In genomic region chr2:263774-264492, GRCh38 we compare ENCODE assay signal across 8 cellular contexts. TPM values are rescaled to one million over a fixed set of nuclear protein-coding genes. Genes with fewer than 3 reads are reported as not detected.
DNase-seq lines count a peak whose midpoint lies in the region; ATAC-seq, FAIRE-seq and TF ChIP-seq lines count a peak whose summit lies in the region.

Gene SH3YL1, minus strand, starts transcription at chr2:264032. Its CDS starts 48 bp downstream, at chr2:263984.

- 58% methylated on average over 14 of the region's 77 CpGs for WGBS in K562 (ENCODE audit: insufficient coverage, low coverage, missing lambda C conversion rate)
- 1% methylated on average over 59 of the region's 77 CpGs for WGBS in smooth muscle cell (ENCODE audit: low lambda C conversion rate)

- H2AFZ ChIP-seq in K562 (ENCODE audit: low read depth, low read length) (peak within 1 kb of the TSS; percentile 96), smooth muscle cell (ENCODE audit: low read depth) (peak within 1 kb of the TSS; percentile 97)

- no peak for TF ChIP-seq RAD21 in K562 (CRISPR knock-in tag; conservative IDR thresholded peaks at IDR 0.05 in 1 of 2, IDR thresholded peaks at IDR 0.05 in 1 of 2)

- H3K27ac Mint-ChIP-seq in T-helper 1 cell treated with Interleukin-12 subunit alpha and Interleukin-12 subunit beta and Interleukin-4 antibody, amounts not matched to agents 30 μg/mL and 1 μg/mL, for 36 hours = peak within 1 kb of the TSS; percentile 93

- peaks cover 45% of the 10 kb centered on the region for H3K79me2 ChIP-seq in K562 (ENCODE audit: control insufficient read depth, insufficient read depth, low read length)
- H3K79me2 ChIP-seq in smooth muscle cell (ENCODE audit: low read depth) = peaks cover 54% of the 10 kb centered on the region

- H3K27me3 ChIP-seq in K562 (ENCODE audit: control insufficient read depth in 2 of 2, insufficient read depth in 2 of 2, low read length in 2 of 2) (no peaks in the 10 kb centered on the region; a peak in 1 of 5 replicates), iPS-20b (ENCODE audit: insufficient read depth, low read length) (peaks cover 18% of the 10 kb centered on the region; the same call in 1 of the 2 replicates), smooth muscle cell (ENCODE audit: low read depth) (no peaks in the 10 kb centered on the region)

- peaks cover 2% of the 10 kb centered on the region for H3K9me3 Mint-ChIP-seq in T-helper 1 cell treated with Interleukin-12 subunit alpha and Interleukin-12 subunit beta and Interleukin-4 antibody, amounts not matched to agents 30 μg/mL and 1 μg/mL, for 36 hours

- BruUV-seq in K562 (replicated peaks; lab: Mats Ljungman, UMichigan) = no TSS peak

- peaks cover 13 to 21% of the 10 kb centered on the region in 2 experiments; a peak in 4 of 5 replicates for H3K4me1 ChIP-seq in K562 (replicated peaks in 1 of 2; ENCODE audit: control insufficient read depth in 2 of 2, insufficient read depth in 2 of 2, low read length in 2 of 2)
- peaks cover 5% of the 10 kb centered on the region; the same call in 1 of the 2 replicates for H3K4me1 ChIP-seq in iPS-20b (ENCODE audit: insufficient read depth, low read length)
- H3K4me1 ChIP-seq in smooth muscle cell (ENCODE audit: low read depth) = peaks cover 10% of the 10 kb centered on the region

- intact Hi-C loops in K562 (cut with micrococcal nuclease) = no loop called here

- no peak for TF ChIP-seq EP300 in K562 (IDR thresholded peaks at IDR 0.05; ENCODE audit: low read length)

- CTCF ChIA-PET in K562 (lab: Yijun Ruan, JAX; ENCODE audit: low intra/inter-chr PET ratio) = no interaction called here

- peaks cover 6% of the 10 kb centered on the region for H3K9me1 ChIP-seq in K562 (ENCODE audit: control insufficient read depth, insufficient read depth, low read length)

- in situ Hi-C loops in K562 (cut with MboI) = no loop called here

- H3K4me2 ChIP-seq in K562 (ENCODE audit: insufficient read depth, low read length) = peak within 1 kb of the TSS; percentile 96
- peak within 1 kb of the TSS; percentile 87 for H3K4me2 ChIP-seq in smooth muscle cell

- TF ChIP-seq CTCF in K562 (IDR thresholded peaks at IDR 0.05 in 2 of 3, conservative IDR thresholded peaks at IDR 0.05 in 1 of 3; ENCODE audit: insufficient read depth in 2 of 3, low read depth in 1 of 3, low read length in 3 of 3) (no peak), smooth muscle cell (IDR thresholded peaks at IDR 0.05; ENCODE audit: borderline replicate concordance, insufficient read depth, poor library complexity, severe bottlenecking) (no peak)

- peaks cover 22% of the 10 kb centered on the region; the same call in 2 of the 3 replicates for H3K36me3 ChIP-seq in K562 (ENCODE audit: control insufficient read depth, insufficient read depth, low read length)
- peaks cover 8% of the 10 kb centered on the region; the same call in 1 of the 2 replicates for H3K36me3 ChIP-seq in iPS-20b (ENCODE audit: insufficient read depth, low read depth, low read length)
- H3K36me3 ChIP-seq in smooth muscle cell (ENCODE audit: low read depth) = no peaks in the 10 kb centered on the region

- no peak for FAIRE-seq in K562 (lab: Jason Lieb, UNC)

- H3K4me3 ChIP-seq in K562 (peak within 1 kb of the TSS; percentile 83), iPS-20b (ENCODE audit: low read length) (peak within 1 kb of the TSS; percentile 90), smooth muscle cell (peak within 1 kb of the TSS; percentile 77)

- H3K4me1 Mint-ChIP-seq in T-helper 1 cell treated with Interleukin-12 subunit alpha and Interleukin-12 subunit beta and Interleukin-4 antibody, amounts not matched to agents 30 μg/mL and 1 μg/mL, for 36 hours (ENCODE audit: low read depth) = peaks cover 24% of the 10 kb centered on the region

- H3K9me3 ChIP-seq in K562 (replicated peaks; ENCODE audit: control insufficient read depth, insufficient read depth, low read depth, low read length) = no peaks in the 10 kb centered on the region; the same call in 1 of the 2 replicates
- peaks cover 1% of the 10 kb centered on the region; the same call in 1 of the 2 replicates for H3K9me3 ChIP-seq in iPS-20b (ENCODE audit: insufficient read depth, low read depth, low read length)
- H3K9me3 ChIP-seq in smooth muscle cell (replicated peaks; ENCODE audit: low read depth) = no peaks in the 10 kb centered on the region

- H3F3A ChIP-seq in smooth muscle cell (ENCODE audit: low read depth) = no peaks in the 10 kb centered on the region

- H4K20me1 ChIP-seq in K562 (replicated peaks; ENCODE audit: control insufficient read depth, insufficient read depth, low read length) = peaks cover 20% of the 10 kb centered on the region
- peaks cover 29% of the 10 kb centered on the region for H4K20me1 ChIP-seq in smooth muscle cell (ENCODE audit: low read depth)

- H3K9ac ChIP-seq in K562 (ENCODE audit: insufficient read depth in 1 of 2, low read depth in 2 of 2, low read length in 2 of 2) (peak within 1 kb of the TSS; percentile 86 to 95), iPS-20b (ENCODE audit: low read depth, low read length) (peak within 1 kb of the TSS; percentile 90), smooth muscle cell (ENCODE audit: low read depth) (peak within 1 kb of the TSS; percentile 91)

- peaks cover 2% of the 10 kb centered on the region for H3K36me3 Mint-ChIP-seq in T-helper 1 cell treated with Interleukin-12 subunit alpha and Interleukin-12 subunit beta and Interleukin-4 antibody, amounts not matched to agents 30 μg/mL and 1 μg/mL, for 36 hours (ENCODE audit: low read depth)

- peak within 1 kb of the TSS; percentile 90 for H3K4me3 Mint-ChIP-seq in T-helper 1 cell treated with Interleukin-12 subunit alpha and Interleukin-12 subunit beta and Interleukin-4 antibody, amounts not matched to agents 30 μg/mL and 1 μg/mL, for 36 hours

- H3K27ac ChIP-seq in K562 (ENCODE audit: extremely low read depth, low read depth, low read length) = peak within 1 kb of the TSS; percentile 93
- H3K27ac ChIP-seq in iPS-20b (ENCODE audit: low read length) = peak within 1 kb of the TSS; percentile 65
- peak within 1 kb of the TSS; percentile 75 for H3K27ac ChIP-seq in smooth muscle cell (ENCODE audit: low read depth)

- peak; percentile 20 for DNase-seq in NCI-H2029 (lab: John Stamatoyannopoulos, UW)
- DNase-seq in NCI-H2029 treated with DMSO at 0.1 percent for 48 hours (lab: John Stamatoyannopoulos, UW) = no peak
- no peak for DNase-seq in K562 (ENCODE audit: extremely low read depth in 1 of 4, low spot score in 3 of 4)
- DNase-seq in smooth muscle cell (lab: John Stamatoyannopoulos, UW; ENCODE audit: unreplicated experiment) = no peak
- no peak for DNase-seq in DMS114 treated with DMSO at 0.1 percent for 48 hours (lab: John Stamatoyannopoulos, UW; ENCODE audit: unreplicated experiment)

- POLR2A ChIA-PET in K562 (lab: Yijun Ruan, JAX) = interaction anchor here (0.6 kb wide), 1 partner anchor 414 kb away, joined by 3 read pairs; no protein-coding TSS in a partner anchor

- TF ChIP-seq POLR2A in K562 (conservative IDR thresholded peaks at IDR 0.05) = no peak

- H3K27me3 Mint-ChIP-seq in T-helper 1 cell treated with Interleukin-12 subunit alpha and Interleukin-12 subunit beta and Interleukin-4 antibody, amounts not matched to agents 30 μg/mL and 1 μg/mL, for 36 hours (ENCODE audit: low read depth) = no peaks in the 10 kb centered on the region

- ATAC-seq in HG03175 (IDR thresholded peaks at IDR 0.05; ENCODE audit: unreplicated experiment) (peak; percentile 39), K562 (peak; percentile 3)

TF ChIP-seq in K562, 482 proteins besides CTCF, POLR2A, EP300 and RAD21 (continues in another document):
- TF ChIP-seq IRF2 (CRISPR knock-in tag; IDR thresholded peaks at IDR 0.05) (no peak), E2F5 (CRISPR knock-in tag; IDR thresholded peaks at IDR 0.05) (peak; percentile 47; the same call in 1 of the 2 replicates), SMAD1 (IDR thresholded peaks at IDR 0.05; ENCODE audit: low read depth, low read length, partially characterized antibody) (no peak)
- TF ChIP-seq, protein P1, sequence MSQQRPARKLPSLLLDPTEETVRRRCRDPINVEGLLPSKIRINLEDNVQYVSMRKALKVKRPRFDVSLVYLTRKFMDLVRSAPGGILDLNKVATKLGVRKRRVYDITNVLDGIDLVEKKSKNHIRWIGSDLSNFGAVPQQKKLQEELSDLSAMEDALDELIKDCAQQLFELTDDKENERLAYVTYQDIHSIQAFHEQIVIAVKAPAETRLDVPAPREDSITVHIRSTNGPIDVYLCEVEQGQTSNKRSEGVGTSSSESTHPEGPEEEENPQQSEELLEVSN (IDR thresholded peaks at IDR 0.05; ENCODE audit: borderline replicate concordance in 1 of 2, extremely low read depth in 1 of 2, insufficient read depth in 1 of 2, insufficient read length in 1 of 2, low read depth in 1 of 2, low read length in 1 of 2, poor library complexity in 1 of 2, severe bottlenecking in 1 of 2) = peak in 1 of 2 experiments; percentile 79

RNA-seq across cellular contexts. Expression of gene SH3YL1, which starts in this region (rescaled TPM):
- 13.0 and 30.3 TPM in 2 replicates for total RNA-seq in K562 (2011; cell fraction: chromatin; rRNA removed; ENCODE audit: low replicate concordance)
- 8.9 and 9.3 TPM in 2 replicates for total RNA-seq in K562 (2011; cell fraction: nucleolus; rRNA removed)
- total RNA-seq in K562 (2011; cell fraction: nucleoplasm; rRNA removed) = 15.4 and 22.9 TPM in 2 replicates
- 4.0 and 5.5 TPM in 2 replicates for total RNA-seq in K562 (2014; rRNA removed)
- total RNA-seq in K562 (2014; rRNA removed; fragmentation: Illumina TruSeq; extraction: Trizol) = 5.1 and 5.3 TPM in 2 replicates
- 3.6 and 5.0 TPM in 2 replicates for total RNA-seq in K562 (2015; rRNA removed; fragmentation: Illumina TruSeq; extraction: Trizol)
- 4.0 and 5.5 TPM in 2 replicates for total RNA-seq in K562 (2021)
- 7.8 and 8.6 TPM in 2 replicates for polyA plus RNA-seq in K562 (2011; rRNA removed)
- 2.9 and 4.2 TPM in 2 replicates for polyA plus RNA-seq in K562 (2011; cell fraction: cytosol; rRNA removed)
- polyA plus RNA-seq in K562 (2011; cell fraction: nucleus; rRNA removed) = 20.2 and 23.5 TPM in 2 replicates
- polyA plus RNA-seq in K562 (2012) = 4.7 and 7.8 TPM in 2 replicates
- 4.6 and 4.7 TPM in 2 replicates for polyA plus RNA-seq in K562 (2014; fragmentation: Illumina TruSeq; extraction: Trizol)
- polyA plus RNA-seq in K562 (2014; fragmentation: Nextera tagmentation; extraction: Ambion mirVana) = 1 to 10 TPM; 3.9 to 5.0 TPM
- polyA plus RNA-seq in K562 (2014; rRNA removed) = 7.0 and 7.5 TPM in 2 replicates
- polyA minus RNA-seq in K562 (2011; rRNA and poly(A)+ RNA removed) = 9.5 and 11.5 TPM in 2 replicates
- polyA minus RNA-seq in K562 (2011; cell fraction: cytosol; rRNA and poly(A)+ RNA removed) = 1.6 and 3.5 TPM in 2 replicates
- 11.7 and 25.8 TPM in 2 replicates for polyA minus RNA-seq in K562 (2011; cell fraction: nucleus; rRNA and poly(A)+ RNA removed)
- total RNA-seq in smooth muscle cell = 30.2 and 42.8 TPM in 2 replicates
- 12.1 and 17.1 TPM in 2 replicates for polyA plus RNA-seq in smooth muscle cell
